Comparison of ENCODE assay signal across 8 cellular contexts in genomic region chr12:118060301-118061010, GRCh38. TPM values are rescaled to one million over a fixed set of nuclear protein-coding genes. Genes with fewer than 3 reads are reported as not detected.
A peak's percentile ranks its signal among the peaks of the same experiment; 100 is the strongest.
DNase-seq lines count a peak whose midpoint lies in the region; ATAC-seq, FAIRE-seq and TF ChIP-seq lines count a peak whose summit lies in the region.

No MANE protein-coding gene starts in this region.

- H3K9me3 Mint-ChIP-seq in Calu3 (ENCODE audit: low read depth, unreplicated experiment) (no peaks in the 10 kb centered on the region), astrocyte (ENCODE audit: unreplicated experiment) (no peaks in the 10 kb centered on the region)

- peaks cover 0 to 58% (median 6%) of the 10 kb centered on the region in 4 donors for H3K4me1 ChIP-seq in Peyer's patch
- peaks cover 21% of the 10 kb centered on the region for H3K4me1 ChIP-seq in astrocyte (ENCODE audit: insufficient read depth, low read length)
- H3K4me1 ChIP-seq in rectal smooth muscle tissue (ENCODE audit: control insufficient read depth, insufficient read depth, low read length) = peaks cover 5% of the 10 kb centered on the region

- peak overlapping the region; percentile 99 for H3K4me2 ChIP-seq in astrocyte (ENCODE audit: low read length)

- H3K4me1 Mint-ChIP-seq in Calu3 (ENCODE audit: low read depth, unreplicated experiment) (peaks cover 46% of the 10 kb centered on the region), astrocyte (ENCODE audit: low read depth, unreplicated experiment) (peaks cover 31% of the 10 kb centered on the region)

- no TSS peak for BruUV-seq in Calu3 (replicated peaks; lab: Mats Ljungman, UMichigan)

- POLR2A ChIA-PET in HEK293T (lab: Yijun Ruan, JAX) = interaction anchor here (0.9 kb wide), 1 partner anchor 313 kb away, joined by 3 read pairs; no protein-coding TSS in a partner anchor

- peaks cover 64% of the 10 kb centered on the region for H3K79me2 ChIP-seq in astrocyte (ENCODE audit: insufficient read depth, low read length)

- H3K27me3 Mint-ChIP-seq in Calu3 (ENCODE audit: unreplicated experiment) = no peaks in the 10 kb centered on the region
- no peaks in the 10 kb centered on the region for H3K27me3 Mint-ChIP-seq in astrocyte (ENCODE audit: low read depth, unreplicated experiment)

- H3K27ac Mint-ChIP-seq in Calu3 (ENCODE audit: unreplicated experiment) (peak overlapping the region; percentile 78), astrocyte (ENCODE audit: unreplicated experiment) (peak overlapping the region; percentile 90)

- peak overlapping the region; percentile 83 for H3K4me3 Mint-ChIP-seq in Calu3 (ENCODE audit: low read depth, unreplicated experiment)
- H3K4me3 Mint-ChIP-seq in astrocyte (ENCODE audit: unreplicated experiment) = peak overlapping the region; percentile 96

- ATAC-seq in GM18519 (IDR thresholded peaks at IDR 0.05; ENCODE audit: low FRiP score, unreplicated experiment) = no peak

- DNase-seq in Calu3 (peak; percentile 69), HEK293T (ENCODE audit: extremely low spot score) (peak; percentile 50), Peyer's patch (peak; percentile 46 to 81 (median 72)), astrocyte (ENCODE audit: low read depth) (no peak), hippocampal formation (lab: John Stamatoyannopoulos, UW) (peak; percentile 20 to 54), SW480 (ENCODE audit: low spot score) (no peak)

- intact Hi-C loops in Calu3 (cut with micrococcal nuclease; ENCODE audit: unreplicated experiment) = no loop called here

- TF ChIP-seq POLR2A in Peyer's patch (IDR thresholded peaks at IDR 0.05) = no peak

- peak overlapping the region; percentile 89 to 99 (median 94) for H3K27ac ChIP-seq in Peyer's patch
- H3K27ac ChIP-seq in astrocyte (ENCODE audit: low read depth, low read length) = peak overlapping the region; percentile 80
- H3K27ac ChIP-seq in rectal smooth muscle tissue (ENCODE audit: low read depth, low read length) = peak overlapping the region; percentile 96

- H4K20me1 ChIP-seq in astrocyte (ENCODE audit: insufficient read depth, low read length) = peaks cover 9% of the 10 kb centered on the region

- CTCF ChIA-PET in Calu3 (lab: Charles Lee) = interaction anchor here (0.6 to 1.0 kb wide), 5 partner anchors 44 to 375 kb away, joined by 3 to 7 read pairs (median 5); partner anchors contain the start of genes RFC5 and SUDS3
- CTCF ChIA-PET in HEK293T (lab: Yijun Ruan, JAX) = no interaction called here

- H3K36me3 Mint-ChIP-seq in Calu3 (ENCODE audit: insufficient read depth, unreplicated experiment) = peaks cover 53% of the 10 kb centered on the region
- peaks cover 4% of the 10 kb centered on the region for H3K36me3 Mint-ChIP-seq in astrocyte (ENCODE audit: low read depth, unreplicated experiment)

- H3K4me3 ChIP-seq in Peyer's patch (peak overlapping the region; percentile 56 to 88 (median 72)), astrocyte (ENCODE audit: insufficient read depth, low read depth, low read length) (peak overlapping the region; percentile 92), rectal smooth muscle tissue (ENCODE audit: low read length) (peak overlapping the region; percentile 93)

- H3K27me3 ChIP-seq in Peyer's patch (no peaks in the 10 kb centered on the region), astrocyte (ENCODE audit: insufficient read depth, low read length) (no peaks in the 10 kb centered on the region), rectal smooth muscle tissue (ENCODE audit: control insufficient read depth, insufficient read depth, low read length) (no peaks in the 10 kb centered on the region)

- H3K9ac ChIP-seq in astrocyte (ENCODE audit: low read length) (peak overlapping the region; percentile 99), rectal smooth muscle tissue (ENCODE audit: low read length) (peak overlapping the region; percentile 66)

- no peak for FAIRE-seq in astrocyte (lab: Jason Lieb, UNC)

- H2AFZ ChIP-seq in astrocyte (ENCODE audit: low read depth, low read length) = no peak overlapping the region

- no peaks in the 10 kb centered on the region for H3K36me3 ChIP-seq in Peyer's patch
- H3K36me3 ChIP-seq in astrocyte (ENCODE audit: insufficient read depth, low read length) = no peaks in the 10 kb centered on the region
- no peaks in the 10 kb centered on the region for H3K36me3 ChIP-seq in rectal smooth muscle tissue (ENCODE audit: control insufficient read depth, insufficient read depth, low read length)

- TF ChIP-seq CTCF in Calu3 (IDR thresholded peaks at IDR 0.05; ENCODE audit: unreplicated experiment) (no peak), Peyer's patch (IDR thresholded peaks at IDR 0.05) (no peak), astrocyte (IDR thresholded peaks at IDR 0.05; ENCODE audit: insufficient read depth, low read depth, low read length) (no peak)

- H3K9me3 ChIP-seq in Peyer's patch (no peaks in the 10 kb centered on the region), astrocyte (ENCODE audit: insufficient read depth, low read depth, low read length) (no peaks in the 10 kb centered on the region)

TF ChIP-seq in HEK293T, 16 proteins besides CTCF, POLR2A, EP300 and RAD21:
- no peak for TF ChIP-seq BHLHE40 (IDR thresholded peaks at IDR 0.05; ENCODE audit: borderline replicate concordance)

RNA-seq across cellular contexts. Expression of gene WSB2, which starts 0.5 kb away (rescaled TPM):
- total RNA-seq in Calu3 (2022) = 93.5 and 112 TPM in 2 replicates
- 100 to 1,000 TPM in 3 of 4 donors, 10 to 100 TPM in 1; 76.7 to 146 (median 110) TPM for total RNA-seq in Peyer's patch
- 98.7 and 113 TPM in 2 replicates for total RNA-seq in astrocyte

RNA-seq across cellular contexts. Expression of gene VSIG10, which starts 43.4 kb away (rescaled TPM):
- total RNA-seq in Calu3 (2022) = 52.0 and 53.6 TPM in 2 replicates
- 100 to 1,000 TPM in 3 of 4 donors, 10 to 100 TPM in 1; 72.6 to 342 (median 208) TPM for total RNA-seq in Peyer's patch
- total RNA-seq in astrocyte = 9.8 and 12.0 TPM in 2 replicates

RNA-seq across cellular contexts. Expression of gene RFC5, which starts 44.0 kb away (rescaled TPM):
- total RNA-seq in Calu3 (2022) (52.0 and 54.6 TPM in 2 replicates), Peyer's patch (10 to 100 TPM in 2 of 4 donors, 1 to 10 TPM in 2; 8.3 to 18.2 (median 10.6) TPM), astrocyte (4.6 and 5.8 TPM in 2 replicates)

Comparison
In these comparisons a context has a peak if more than half of its experiments do, and no peak if none do; other contexts are left out.
1. DNase-seq: peak in Calu3 (single experiment), HEK293T (single experiment), Peyer's patch (3 of 3) and hippocampal formation (2 of 2); none in astrocyte (single experiment) and SW480 (single experiment).
2. Peak in every context shown above with its lines, with median percentiles within 50 percentile points of each other: H3K27ac ChIP-seq and H3K4me3 ChIP-seq.